In genomic region chr3:83684199-83684598, GRCh38 we compare ENCODE assay signal across 9 cellular contexts.
"Had no signal": no experiment of that assay in that cellular context is flagged by ENCODE, and none has a peak within 500 bp of the region (broad histone marks: within the 10 kb centered on the region; RNA-seq: fewer than 3 reads in every experiment).

No MANE protein-coding gene starts in this region.

- ATAC-seq: HCT116, K562 had no signal

- H3K27ac Mint-ChIP-seq: HFFc6 had no signal

- FAIRE-seq: HTR-8/SVneo, K562 had no signal

- H3K4me1 ChIP-seq: HAP-1 had no signal

- H3K4me3 ChIP-seq: GM23248, HAP-1, K562 had no signal

- H2AFZ ChIP-seq: GM23248 had no signal

- H3K9me3 ChIP-seq: HAP-1 had no signal

- H3K4me3 Mint-ChIP-seq: HFFc6 had no signal

- H3K27ac ChIP-seq: GM23248 had no signal

- DNase-seq: GM23248, GOT3, H7, HFFc6, IMR-90 had no signal

- H3K36me3 ChIP-seq: HAP-1 had no signal
